29 cellular contexts compared by ENCODE assay signal in the genomic region with DNA sequence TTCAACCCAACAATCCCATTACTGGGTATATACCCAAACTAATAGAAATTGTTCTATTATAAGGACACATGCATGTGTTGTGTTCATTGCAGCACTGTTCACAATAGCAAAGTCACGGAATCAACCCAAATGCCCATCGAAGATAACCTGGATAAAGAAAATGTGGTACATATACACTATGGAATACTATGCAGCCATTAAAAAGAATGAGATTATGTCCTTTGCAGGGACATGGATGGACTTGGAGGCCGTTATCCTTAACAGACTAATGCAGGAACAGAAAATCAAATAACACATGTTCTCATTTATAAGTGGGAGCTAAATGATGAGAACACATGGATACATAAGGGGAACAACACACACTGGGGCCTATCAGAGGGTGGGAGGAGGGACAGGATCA.
"Had no signal": no experiment of that assay in that cellular context is flagged by ENCODE, and none has a peak within 500 bp of the region (broad histone marks: within the 10 kb centered on the region; RNA-seq: fewer than 3 reads in every experiment).

No MANE protein-coding gene starts in this region.

- H3K27ac ChIP-seq: colonic mucosa, coronary artery, dorsolateral prefrontal cortex, epithelial cell of prostate, esophagus muscularis mucosa, esophagus squamous epithelium, foreskin keratinocyte, gastrocnemius medialis, gastroesophageal sphincter, heart left ventricle, heart right ventricle had no signal

- H3K36me3 ChIP-seq: colonic mucosa, gastrocnemius medialis, heart left ventricle had no signal

- H3K27me3 ChIP-seq: colonic mucosa, dorsolateral prefrontal cortex, esophagus muscularis mucosa, esophagus squamous epithelium, foreskin keratinocyte, gastrocnemius medialis, gastroesophageal sphincter, heart left ventricle, heart right ventricle had no signal

- ATAC-seq: effector memory CD8-positive, alpha-beta T cell; esophagus mucosa; foreskin keratinocyte; gastrocnemius medialis; gastroesophageal sphincter; heart left ventricle; heart right ventricle had no signal

- FAIRE-seq: colon, endometrium, endothelial cell of umbilical vein, frontal cortex had no signal

- H3K9me3 ChIP-seq: colonic mucosa, esophagus muscularis mucosa, esophagus squamous epithelium, gastrocnemius medialis, gastroesophageal sphincter had no signal

- DNase-seq: colonic mucosa; cortex of kidney; dermis blood vessel endothelial cell; dorsolateral prefrontal cortex; effector CD4-positive, alpha-beta T cell; effector CD8-positive, alpha-beta T cell; effector memory CD4-positive, alpha-beta T cell; effector memory CD8-positive, alpha-beta T cell; endodermal cell; erythroblast; esophagus squamous epithelium; foreskin fibroblast; foreskin keratinocyte; foreskin melanocyte; gastrocnemius medialis; glutamatergic neuron; head of caudate nucleus; heart left ventricle; heart right ventricle had no signal

- H3K4me1 Mint-ChIP-seq: endodermal cell had no signal

- H3K4me3 ChIP-seq: colonic mucosa, coronary artery, dorsolateral prefrontal cortex, esophagus muscularis mucosa, esophagus squamous epithelium, gastrocnemius medialis, gastroesophageal sphincter, heart left ventricle, heart right ventricle had no signal

- H3K4me1 ChIP-seq: colonic mucosa, esophagus muscularis mucosa, esophagus squamous epithelium, foreskin keratinocyte, gastrocnemius medialis, gastroesophageal sphincter, heart left ventricle, heart right ventricle had no signal

- H3K9me3 Mint-ChIP-seq: dendritic cell treated with granulocyte-macrophage colony-stimulating factor and Interleukin-4, amounts not matched to agents 40 ng/mL and 50 ng/mL, for 4 days; effector memory CD8-positive, alpha-beta T cell; endodermal cell had no signal

- H3K27me3 Mint-ChIP-seq: dendritic cell treated with granulocyte-macrophage colony-stimulating factor and Interleukin-4, amounts not matched to agents 40 ng/mL and 50 ng/mL, for 4 days; effector memory CD8-positive, alpha-beta T cell had no signal

- H3K4me3 Mint-ChIP-seq: dendritic cell treated with granulocyte-macrophage colony-stimulating factor and Interleukin-4, amounts not matched to agents 40 ng/mL and 50 ng/mL, for 4 days; effector memory CD8-positive, alpha-beta T cell; endodermal cell had no signal

- H3K27ac Mint-ChIP-seq: dendritic cell treated with granulocyte-macrophage colony-stimulating factor and Interleukin-4, amounts not matched to agents 40 ng/mL and 50 ng/mL, for 4 days; effector memory CD8-positive, alpha-beta T cell; endodermal cell had no signal
